In the genomic region with DNA sequence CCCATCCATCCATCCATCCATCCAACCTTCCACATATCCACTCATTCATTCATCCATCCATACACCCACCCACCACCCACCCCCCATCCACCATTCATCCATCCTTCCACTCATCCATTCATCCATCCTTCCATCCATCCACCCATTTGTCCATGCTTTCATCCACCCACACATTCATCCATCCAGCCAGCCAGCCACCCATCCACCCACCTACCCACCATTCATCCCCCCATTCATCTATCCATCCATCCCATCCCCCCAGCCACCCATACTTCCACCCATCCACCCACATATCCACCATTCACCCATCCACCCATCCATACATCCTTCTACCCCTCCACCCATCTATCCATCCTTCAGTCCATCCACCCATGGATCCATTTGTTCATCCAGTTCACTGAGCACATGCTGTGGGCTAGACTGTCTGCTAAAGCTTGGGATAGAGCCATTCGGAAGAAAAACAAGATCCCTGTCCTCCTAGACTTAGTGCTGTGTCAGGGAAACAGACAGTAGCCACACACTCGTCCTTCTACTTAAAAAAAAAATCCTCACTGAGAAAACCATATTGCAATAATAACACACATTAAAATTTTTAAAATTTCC, we compare ENCODE assay signal across 37 cellular contexts.
"Had no signal": no experiment of that assay in that cellular context is flagged by ENCODE, and none has a peak within 500 bp of the region (broad histone marks: within the 10 kb centered on the region; RNA-seq: fewer than 3 reads in every experiment).

No MANE protein-coding gene starts in this region.

- H3K36me3 Mint-ChIP-seq: activated naive CD4-positive, alpha-beta T cell treated with anti-CD3 and anti-CD28 coated beads, Interleukin-2, amount 10 ng/mL, durations not matched to agents 7 days and 5 days; activated naive CD4-positive, alpha-beta T cell treated with anti-CD3 and anti-CD28 coated beads, Interleukin-2, amount 50 U/mL, for 24 hours; activated naive CD4-positive, alpha-beta T cell treated with anti-CD3 and anti-CD28 coated beads, Interleukin-2, amount 50 U/mL, for 72 hours; activated naive CD8-positive, alpha-beta T cell; activated naive CD8-positive, alpha-beta T cell treated with anti-CD3 and anti-CD28 coated beads for 36 hours; activated naive CD8-positive, alpha-beta T cell treated with anti-CD3 and anti-CD28 coated beads, Interleukin-2, amount 10 ng/mL, durations not matched to agents 7 days and 5 days; brain had no signal

- H3K4me3 ChIP-seq: ascending aorta, body of pancreas, breast epithelium, cardiac muscle cell had no signal

- H3K36me3 ChIP-seq: ascending aorta, brain microvascular endothelial cell, breast epithelium, cardiac muscle cell had no signal

- H3K27ac Mint-ChIP-seq: activated naive CD4-positive, alpha-beta T cell treated with anti-CD3 and anti-CD28 coated beads for 36 hours; activated naive CD4-positive, alpha-beta T cell treated with anti-CD3 and anti-CD28 coated beads, Interleukin-2, amount 10 ng/mL, durations not matched to agents 7 days and 5 days; activated naive CD4-positive, alpha-beta T cell treated with anti-CD3 and anti-CD28 coated beads, Interleukin-2, amount 50 U/mL, for 24 hours; activated naive CD4-positive, alpha-beta T cell treated with anti-CD3 and anti-CD28 coated beads, Interleukin-2, amount 50 U/mL, for 72 hours; activated naive CD8-positive, alpha-beta T cell; activated naive CD8-positive, alpha-beta T cell treated with anti-CD3 and anti-CD28 coated beads for 36 hours; activated naive CD8-positive, alpha-beta T cell treated with anti-CD3 and anti-CD28 coated beads, Interleukin-2, amount 10 ng/mL, durations not matched to agents 7 days and 5 days; activated naive CD8-positive, alpha-beta T cell treated with anti-CD3 and anti-CD28 coated beads, Interleukin-2, amount 50 U/mL, for 24 hours; activated T-cell treated with anti-CD3 and anti-CD28 coated beads, Interleukin-2, amount 50 U/mL, for 24 hours; activated T-cell treated with anti-CD3 and anti-CD28 coated beads, Interleukin-2, amount 50 U/mL, for 72 hours; activated T-helper 1 cell treated with anti-CD3 and anti-CD28 coated beads, Interleukin-12 subunit alpha, Interleukin-12 subunit beta, Interleukin-2, Interleukin-4 antibody, amounts not matched to agents 30 ng/mL and 10 ng/mL and 1 ng/mL, durations not matched to agents 14 hours and 24 hours and 36 hours; activated T-helper 17 cell treated with anti-CD3 and anti-CD28 coated beads, Interleukin-2, amount 50 U/mL, for 72 hours; activated T-helper 2 cell treated with anti-CD3 and anti-CD28 coated beads, Interferon-gamma antibody, Interleukin-2, Interleukin-4, amounts not matched to agents 10 μg/mL and 5 μg/mL and 100 μg/mL, durations not matched to agents 14 hours and 24 hours and 36 hours; brain had no signal

- H3K4me1 ChIP-seq: ascending aorta, body of pancreas, breast epithelium had no signal

- H3K27ac ChIP-seq: ascending aorta, body of pancreas, brain microvascular endothelial cell, breast epithelium, cardiac muscle cell had no signal

- H3K9me3 Mint-ChIP-seq: activated naive CD4-positive, alpha-beta T cell treated with anti-CD3 and anti-CD28 coated beads for 36 hours; activated naive CD4-positive, alpha-beta T cell treated with anti-CD3 and anti-CD28 coated beads, Interleukin-2, amount 10 ng/mL, durations not matched to agents 7 days and 5 days; activated naive CD4-positive, alpha-beta T cell treated with anti-CD3 and anti-CD28 coated beads, Interleukin-2, amount 50 U/mL, for 24 hours; activated naive CD4-positive, alpha-beta T cell treated with anti-CD3 and anti-CD28 coated beads, Interleukin-2, amount 50 U/mL, for 72 hours; activated naive CD8-positive, alpha-beta T cell treated with anti-CD3 and anti-CD28 coated beads for 36 hours; activated naive CD8-positive, alpha-beta T cell treated with anti-CD3 and anti-CD28 coated beads, Interleukin-2, amount 10 ng/mL, durations not matched to agents 7 days and 5 days; activated naive CD8-positive, alpha-beta T cell treated with anti-CD3 and anti-CD28 coated beads, Interleukin-2, amount 50 U/mL, for 24 hours; activated T-cell treated with anti-CD3 and anti-CD28 coated beads, Interleukin-2, amount 50 U/mL, for 24 hours; activated T-cell treated with anti-CD3 and anti-CD28 coated beads, Interleukin-2, amount 50 U/mL, for 4 hours; activated T-cell treated with anti-CD3 and anti-CD28 coated beads, Interleukin-2, amount 50 U/mL, for 72 hours; activated T-helper 1 cell treated with anti-CD3 and anti-CD28 coated beads, Interleukin-12 subunit alpha, Interleukin-12 subunit beta, Interleukin-2, Interleukin-4 antibody, amounts not matched to agents 30 ng/mL and 10 ng/mL and 1 ng/mL, durations not matched to agents 14 hours and 24 hours and 36 hours; activated T-helper 17 cell treated with anti-CD3 and anti-CD28 coated beads, Interleukin-2, amount 50 U/mL, for 72 hours; activated T-helper 2 cell treated with anti-CD3 and anti-CD28 coated beads, Interferon-gamma antibody, Interleukin-2, Interleukin-4, amounts not matched to agents 10 μg/mL and 5 μg/mL and 100 μg/mL, durations not matched to agents 14 hours and 24 hours and 36 hours; central memory CD8-positive, alpha-beta T cell had no signal

- H3K9me3 ChIP-seq: ascending aorta, body of pancreas had no signal

- DNase-seq: activated effector memory CD4-positive, alpha-beta T cell treated with anti-CD3 and anti-CD28 coated beads, Interleukin-2, amount 50 U/mL, for 16 hours; activated effector memory CD4-positive, alpha-beta T cell treated with Interleukin-2 at 50 U/mL for 16 hours; activated gamma-delta T cell; activated gamma-delta T cell treated with Interleukin-2 at 50 U/mL for 16 hours; activated naive CD4-positive, alpha-beta T cell; activated naive CD4-positive, alpha-beta T cell treated with anti-CD3 and anti-CD28 coated beads for 36 hours; activated naive CD4-positive, alpha-beta T cell treated with anti-CD3 and anti-CD28 coated beads, Interleukin-2, amount 10 ng/mL, durations not matched to agents 7 days and 5 days; activated naive CD4-positive, alpha-beta T cell treated with anti-CD3 and anti-CD28 coated beads, Interleukin-2, amount 50 U/mL, for 16 hours; activated naive CD4-positive, alpha-beta T cell treated with Interleukin-2 at 50 U/mL for 16 hours; activated naive CD8-positive, alpha-beta T cell treated with anti-CD3 and anti-CD28 coated beads for 36 hours; activated naive CD8-positive, alpha-beta T cell treated with anti-CD3 and anti-CD28 coated beads, Interleukin-2, amount 10 ng/mL, durations not matched to agents 7 days and 5 days; activated naive CD8-positive, alpha-beta T cell treated with anti-CD3 and anti-CD28 coated beads, Interleukin-2, amount 50 U/mL, for 24 hours; activated T-cell treated with anti-CD3 and anti-CD28 coated beads for 4 hours; activated T-cell treated with anti-CD3 and anti-CD28 coated beads, Interleukin-2, amount 50 U/mL, for 1 hour; activated T-cell treated with anti-CD3 and anti-CD28 coated beads, Interleukin-2, amount 50 U/mL, for 24 hours; activated T-cell treated with anti-CD3 and anti-CD28 coated beads, Interleukin-2, amount 50 U/mL, for 4 hours; activated T-cell treated with anti-CD3 and anti-CD28 coated beads, Interleukin-2, amount 50 U/mL, for 48 hours; activated T-cell treated with anti-CD3 and anti-CD28 coated beads, Interleukin-2, amount 50 U/mL, for 72 hours; amniotic stem cell; amygdala; anterior cingulate cortex; aorta; body of pancreas; brain microvascular endothelial cell; caudate nucleus; central memory CD4-positive, alpha-beta T cell had no signal

- H3K27me3 ChIP-seq: ascending aorta, body of pancreas, brain microvascular endothelial cell, breast epithelium, cardiac muscle cell had no signal

- H3K4me3 Mint-ChIP-seq: activated naive CD4-positive, alpha-beta T cell treated with anti-CD3 and anti-CD28 coated beads for 36 hours; activated naive CD4-positive, alpha-beta T cell treated with anti-CD3 and anti-CD28 coated beads, Interleukin-2, amount 10 ng/mL, durations not matched to agents 7 days and 5 days; activated naive CD4-positive, alpha-beta T cell treated with anti-CD3 and anti-CD28 coated beads, Interleukin-2, amount 50 U/mL, for 24 hours; activated naive CD8-positive, alpha-beta T cell; activated naive CD8-positive, alpha-beta T cell treated with anti-CD3 and anti-CD28 coated beads for 36 hours; activated naive CD8-positive, alpha-beta T cell treated with anti-CD3 and anti-CD28 coated beads, Interleukin-2, amount 10 ng/mL, durations not matched to agents 7 days and 5 days; activated naive CD8-positive, alpha-beta T cell treated with anti-CD3 and anti-CD28 coated beads, Interleukin-2, amount 50 U/mL, for 24 hours; activated T-cell treated with anti-CD3 and anti-CD28 coated beads, Interleukin-2, amount 50 U/mL, for 24 hours; activated T-cell treated with anti-CD3 and anti-CD28 coated beads, Interleukin-2, amount 50 U/mL, for 4 hours; activated T-cell treated with anti-CD3 and anti-CD28 coated beads, Interleukin-2, amount 50 U/mL, for 72 hours; activated T-helper 1 cell treated with anti-CD3 and anti-CD28 coated beads, Interleukin-12 subunit alpha, Interleukin-12 subunit beta, Interleukin-2, Interleukin-4 antibody, amounts not matched to agents 30 ng/mL and 10 ng/mL and 1 ng/mL, durations not matched to agents 14 hours and 24 hours and 36 hours; activated T-helper 17 cell treated with anti-CD3 and anti-CD28 coated beads, Interleukin-2, amount 50 U/mL, for 72 hours; brain; central memory CD8-positive, alpha-beta T cell had no signal

- ATAC-seq: activated naive CD4-positive, alpha-beta T cell treated with anti-CD3 and anti-CD28 coated beads, Interleukin-2, amount 50 U/mL, for 72 hours; activated naive CD8-positive, alpha-beta T cell treated with anti-CD3 and anti-CD28 coated beads, Interleukin-2, amount 50 U/mL, for 24 hours; activated T-cell treated with anti-CD3 and anti-CD28 coated beads, Interleukin-2, amount 50 U/mL, for 4 hours; activated T-cell treated with anti-CD3 and anti-CD28 coated beads, Interleukin-2, amount 50 U/mL, for 72 hours; activated T-helper 17 cell treated with anti-CD3 and anti-CD28 coated beads, Interleukin-2, amount 50 U/mL, for 72 hours; body of pancreas had no signal

- H3K4me1 Mint-ChIP-seq: activated naive CD4-positive, alpha-beta T cell treated with anti-CD3 and anti-CD28 coated beads, Interleukin-2, amount 10 ng/mL, durations not matched to agents 7 days and 5 days; activated naive CD4-positive, alpha-beta T cell treated with anti-CD3 and anti-CD28 coated beads, Interleukin-2, amount 50 U/mL, for 24 hours; activated naive CD8-positive, alpha-beta T cell treated with anti-CD3 and anti-CD28 coated beads for 36 hours; activated naive CD8-positive, alpha-beta T cell treated with anti-CD3 and anti-CD28 coated beads, Interleukin-2, amount 10 ng/mL, durations not matched to agents 7 days and 5 days; activated naive CD8-positive, alpha-beta T cell treated with anti-CD3 and anti-CD28 coated beads, Interleukin-2, amount 50 U/mL, for 24 hours; activated T-helper 17 cell treated with anti-CD3 and anti-CD28 coated beads, Interleukin-2, amount 50 U/mL, for 72 hours; central memory CD8-positive, alpha-beta T cell had no signal

- H3K27me3 Mint-ChIP-seq: activated naive CD4-positive, alpha-beta T cell treated with anti-CD3 and anti-CD28 coated beads, Interleukin-2, amount 10 ng/mL, durations not matched to agents 7 days and 5 days; activated naive CD4-positive, alpha-beta T cell treated with anti-CD3 and anti-CD28 coated beads, Interleukin-2, amount 50 U/mL, for 24 hours; activated naive CD8-positive, alpha-beta T cell treated with anti-CD3 and anti-CD28 coated beads, Interleukin-2, amount 10 ng/mL, durations not matched to agents 7 days and 5 days had no signal
